Comparison of ENCODE assay signal across 14 cellular contexts in the genomic region with DNA sequence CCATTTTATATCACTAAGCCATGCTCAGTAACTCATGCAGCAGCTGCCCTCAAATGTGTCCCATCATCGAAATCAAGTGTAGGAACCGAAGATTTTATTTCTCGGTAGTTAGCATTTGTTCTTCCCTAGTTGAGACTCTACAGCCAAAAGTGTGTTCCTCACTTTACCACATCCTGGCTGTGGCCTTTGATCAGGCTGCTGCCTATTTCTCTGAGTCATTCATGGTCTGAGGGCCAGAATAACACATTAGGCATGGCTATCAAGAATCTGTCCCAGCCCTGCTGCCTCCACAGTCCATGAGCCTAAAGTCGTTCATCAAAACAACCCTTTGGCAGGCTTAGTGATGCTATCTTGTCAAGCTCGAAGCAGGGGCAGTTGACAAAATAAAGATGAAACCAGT.
"Had no signal": no experiment of that assay in that cellular context is flagged by ENCODE, and none has a peak within 500 bp of the region (broad histone marks: within the 10 kb centered on the region; RNA-seq: fewer than 3 reads in every experiment).

No MANE protein-coding gene starts in this region.

- H3K9me3 ChIP-seq: gastrocnemius medialis, heart right ventricle, tibial artery had no signal

- H3K4me3 ChIP-seq: coronary artery, gastrocnemius medialis, heart right ventricle, left lung, skin epidermis, tibial artery had no signal

- H3K36me3 ChIP-seq: gastrocnemius medialis, heart right ventricle, left lung, tibial artery had no signal

- H3K27ac ChIP-seq: coronary artery, gastrocnemius medialis, heart right ventricle, left lung, skin epidermis, tibial artery, VCaP had no signal

- H3K4me1 ChIP-seq: gastrocnemius medialis, heart right ventricle, left lung, tibial artery had no signal

- DNase-seq: activated CD4-positive, alpha-beta T cell treated with anti-CD3 and anti-CD28 coated beads for 36 hours; activated CD8-positive, alpha-beta memory T cell treated with anti-CD3 and anti-CD28 coated beads, Interleukin-2, amount 50 U/mL, for 4 hours; activated CD8-positive, alpha-beta T cell treated with anti-CD3 and anti-CD28 coated beads for 36 hours; activated naive CD8-positive, alpha-beta T cell treated with anti-CD3 and anti-CD28 coated beads, Interleukin-2, amount 10 ng/mL, durations not matched to agents 7 days and 5 days; caudate nucleus; effector CD4-positive, alpha-beta T cell; islet precursor cell; left lung had no signal

- ATAC-seq: activated CD4-positive, alpha-beta T cell treated with anti-CD3 and anti-CD28 coated beads for 36 hours; activated CD8-positive, alpha-beta T cell treated with anti-CD3 and anti-CD28 coated beads for 36 hours; left lung had no signal

- H3K27me3 ChIP-seq: gastrocnemius medialis, heart right ventricle, left lung, tibial artery had no signal
